In the genomic region with DNA sequence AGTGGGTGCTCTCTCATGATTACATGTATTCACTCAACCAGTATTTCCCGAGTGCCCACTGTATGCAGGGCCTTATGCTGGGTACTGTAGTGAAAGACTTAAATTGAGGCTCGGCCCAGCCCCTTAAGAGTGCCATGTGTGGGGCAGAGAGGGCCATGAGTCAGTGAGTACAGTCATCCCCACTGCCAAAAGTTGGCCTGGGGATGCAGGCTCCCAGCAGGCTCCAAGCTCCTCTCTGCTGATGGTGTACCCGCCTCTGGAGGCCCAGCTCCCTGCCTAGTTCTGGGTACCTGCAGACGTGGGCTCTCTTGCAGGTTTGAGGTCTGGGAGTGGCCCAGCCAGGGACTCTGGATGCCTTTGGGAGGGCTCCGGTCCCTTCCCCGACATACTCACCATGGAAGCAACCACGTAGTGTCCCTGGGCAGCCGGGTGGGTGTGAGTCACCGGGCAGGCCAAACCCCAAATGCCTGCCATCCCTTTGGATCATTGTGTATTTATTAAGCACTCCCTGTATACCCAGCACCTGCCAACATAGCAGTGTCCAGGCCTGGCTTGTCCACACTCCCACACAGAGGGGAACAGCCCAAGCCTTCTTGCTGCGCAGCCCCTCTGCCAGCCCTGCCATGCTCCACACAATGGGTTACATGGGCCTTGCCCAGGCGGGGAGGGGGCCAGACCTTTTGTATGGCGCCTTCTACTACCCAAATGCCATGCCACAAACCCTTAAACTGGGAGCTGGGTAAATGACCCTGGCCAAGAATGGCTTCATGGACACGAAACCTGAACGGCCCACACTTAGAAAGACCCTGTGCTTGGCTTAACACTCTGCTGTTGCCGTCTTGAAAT, we compare ENCODE assay signal across 11 cellular contexts.
DNase-seq lines count a peak whose midpoint lies in the region; ATAC-seq and TF ChIP-seq lines count a peak whose summit lies in the region.
"Had no signal": no experiment of that assay in that cellular context is flagged by ENCODE, and none has a peak within 500 bp of the region (broad histone marks: within the 10 kb centered on the region; RNA-seq: fewer than 3 reads in every experiment).

No MANE protein-coding gene starts in this region.

- no peak for TF ChIP-seq POLR2A in HCT116 (IDR thresholded peaks at IDR 0.05; ENCODE audit: borderline replicate concordance, extremely low read depth, insufficient read depth, insufficient read length)

- peak; percentile 7 for DNase-seq in HCT116 (ENCODE audit: low read depth, low spot score)
- DNase-seq in RPMI7951 (ENCODE audit: low read depth): peak; percentile 87
- DNase-seq in stimulated activated effector memory CD8-positive, alpha-beta T cell treated with anti-CD3 and anti-CD28 coated beads, Interleukin-12 subunit alpha, Interleukin-12 subunit beta, amount 100 ng/mL, for 72 hours (ENCODE audit: low spot score in 2 of 2): no peak
- no peak for DNase-seq in NCI-H146 (lab: John Stamatoyannopoulos, UW)
- no peak for DNase-seq in DMS79 (lab: John Stamatoyannopoulos, UW)
- DNase-seq: NCI-H1694 had no signal

- RAD21 ChIA-PET in HCT116 (lab: Charles Lee; ENCODE audit: low non-redundant PET in 1 of 2, low total read pairs in 2 of 2, uncharacterized antibody in 2 of 2, unreplicated experiment in 2 of 2): no interaction called here

- ATAC-seq in HCT116: peak; percentile 65
- ATAC-seq in esophagus mucosa: peak; percentile 31
- peak; percentile 3 for ATAC-seq in stimulated activated effector memory CD8-positive, alpha-beta T cell treated with anti-CD3 and anti-CD28 coated beads, Interleukin-12 subunit alpha, Interleukin-12 subunit beta, amount 100 ng/mL, for 72 hours
- no peak for ATAC-seq in HG02840 (IDR thresholded peaks at IDR 0.05; ENCODE audit: low FRiP score, unreplicated experiment)
- ATAC-seq: Right ventricle myocardium inferior had no signal

- no peak overlapping the region for H3K9ac ChIP-seq in HCT116 (ENCODE audit: low read length)

- no peak overlapping the region for H2AFZ ChIP-seq in HCT116 (ENCODE audit: low read depth, low read length, poor library complexity, severe bottlenecking)

- H3K27ac ChIP-seq in HCT116 (ENCODE audit: low read depth, low read length): no peak overlapping the region
- H3K27ac ChIP-seq: tibial nerve had no signal

- peak overlapping the region; percentile 31 for H3K4me3 Mint-ChIP-seq in stimulated activated effector memory CD8-positive, alpha-beta T cell treated with anti-CD3 and anti-CD28 coated beads, Interleukin-12 subunit alpha, Interleukin-12 subunit beta, amount 100 ng/mL, for 72 hours
- H3K4me3 Mint-ChIP-seq: activated CD4-positive, alpha-beta memory T cell treated with anti-CD3 and anti-CD28 coated beads for 36 hours had no signal

- POLR2A ChIA-PET in HCT116 (lab: Charles Lee): no interaction called here

- H3K4me2 ChIP-seq in HCT116 (ENCODE audit: low read length): no peak overlapping the region

- H3K9me2 ChIP-seq in HCT116 (ENCODE audit: insufficient read depth): no peaks in the 10 kb centered on the region

- intact Hi-C loops in HCT116 (cut with micrococcal nuclease): loop anchor here (10.0 kb wide), 1 partner anchor 151 kb away; no protein-coding TSS in a partner anchor

- H3K4me3 ChIP-seq in HCT116 (replicated peaks in 1 of 2; ENCODE audit: low read depth in 1 of 2, low read length in 2 of 2): no peak overlapping the region
- H3K4me3 ChIP-seq: tibial nerve had no signal

- no peak for TF ChIP-seq CTCF in HCT116 (IDR thresholded peaks at IDR 0.05 in 2 of 3, conservative IDR thresholded peaks at IDR 0.05 in 1 of 3; ENCODE audit: borderline replicate concordance in 1 of 3, insufficient read depth in 1 of 3, low read depth in 2 of 3, low read length in 2 of 3)

- no peaks in the 10 kb centered on the region for H3K9me3 Mint-ChIP-seq in stimulated activated effector memory CD8-positive, alpha-beta T cell treated with anti-CD3 and anti-CD28 coated beads, Interleukin-12 subunit alpha, Interleukin-12 subunit beta, amount 100 ng/mL, for 72 hours
- H3K9me3 Mint-ChIP-seq: activated CD4-positive, alpha-beta memory T cell treated with anti-CD3 and anti-CD28 coated beads for 36 hours had no signal

- no peaks in the 10 kb centered on the region for H3K27me3 ChIP-seq in HCT116 (ENCODE audit: insufficient read depth, low read length)
- H3K27me3 ChIP-seq: tibial nerve had no signal

- CTCF ChIA-PET in HCT116 (lab: Charles Lee): no interaction called here

- BruUV-seq in HCT116 (replicated peaks; lab: Mats Ljungman, UMichigan): no TSS peak

- H3K9me3 ChIP-seq in HCT116 (ENCODE audit: control insufficient read depth in 1 of 2, insufficient read depth in 1 of 2, low read depth in 1 of 2, low read length in 2 of 2): no peaks in the 10 kb centered on the region
- H3K9me3 ChIP-seq: tibial nerve had no signal

- no peak for TF ChIP-seq RAD21 in HCT116 (IDR thresholded peaks at IDR 0.05; ENCODE audit: low read depth)

- no peaks in the 10 kb centered on the region for H3K79me2 ChIP-seq in HCT116 (ENCODE audit: insufficient read depth, low read length)

- peaks cover 11 to 13% of the 10 kb centered on the region in 2 experiments; a peak in 3 of 4 replicates for H3K4me1 ChIP-seq in HCT116 (ENCODE audit: control insufficient read depth in 1 of 2, insufficient read depth in 2 of 2, low read length in 2 of 2)

- H3K4me1 Mint-ChIP-seq in stimulated activated effector memory CD8-positive, alpha-beta T cell treated with anti-CD3 and anti-CD28 coated beads, Interleukin-12 subunit alpha, Interleukin-12 subunit beta, amount 100 ng/mL, for 72 hours: peaks cover 29% of the 10 kb centered on the region

- no peaks in the 10 kb centered on the region for H4K20me1 ChIP-seq in HCT116 (ENCODE audit: insufficient read depth)

- H3K27ac Mint-ChIP-seq in stimulated activated effector memory CD8-positive, alpha-beta T cell treated with anti-CD3 and anti-CD28 coated beads, Interleukin-12 subunit alpha, Interleukin-12 subunit beta, amount 100 ng/mL, for 72 hours: peak overlapping the region; percentile 43
- H3K27ac Mint-ChIP-seq: activated CD4-positive, alpha-beta memory T cell treated with anti-CD3 and anti-CD28 coated beads for 36 hours had no signal

- no peaks in the 10 kb centered on the region for H3K36me3 ChIP-seq in HCT116 (ENCODE audit: control insufficient read depth in 1 of 2, insufficient read depth in 2 of 2, low read length in 2 of 2)
- H3K36me3 ChIP-seq: tibial nerve had no signal

- H3K36me3 Mint-ChIP-seq in stimulated activated effector memory CD8-positive, alpha-beta T cell treated with anti-CD3 and anti-CD28 coated beads, Interleukin-12 subunit alpha, Interleukin-12 subunit beta, amount 100 ng/mL, for 72 hours: no peaks in the 10 kb centered on the region
- H3K36me3 Mint-ChIP-seq: activated CD4-positive, alpha-beta memory T cell treated with anti-CD3 and anti-CD28 coated beads for 36 hours had no signal

TF ChIP-seq in HCT116, 20 proteins besides CTCF, POLR2A, EP300 and RAD21:
- TF ChIP-seq JUND (IDR thresholded peaks at IDR 0.05): peak; percentile 54; the same call in 1 of the 2 replicates
- no peak for TF ChIP-seq SRF (IDR thresholded peaks at IDR 0.05; ENCODE audit: low read depth)
- TF ChIP-seq, protein P1, sequence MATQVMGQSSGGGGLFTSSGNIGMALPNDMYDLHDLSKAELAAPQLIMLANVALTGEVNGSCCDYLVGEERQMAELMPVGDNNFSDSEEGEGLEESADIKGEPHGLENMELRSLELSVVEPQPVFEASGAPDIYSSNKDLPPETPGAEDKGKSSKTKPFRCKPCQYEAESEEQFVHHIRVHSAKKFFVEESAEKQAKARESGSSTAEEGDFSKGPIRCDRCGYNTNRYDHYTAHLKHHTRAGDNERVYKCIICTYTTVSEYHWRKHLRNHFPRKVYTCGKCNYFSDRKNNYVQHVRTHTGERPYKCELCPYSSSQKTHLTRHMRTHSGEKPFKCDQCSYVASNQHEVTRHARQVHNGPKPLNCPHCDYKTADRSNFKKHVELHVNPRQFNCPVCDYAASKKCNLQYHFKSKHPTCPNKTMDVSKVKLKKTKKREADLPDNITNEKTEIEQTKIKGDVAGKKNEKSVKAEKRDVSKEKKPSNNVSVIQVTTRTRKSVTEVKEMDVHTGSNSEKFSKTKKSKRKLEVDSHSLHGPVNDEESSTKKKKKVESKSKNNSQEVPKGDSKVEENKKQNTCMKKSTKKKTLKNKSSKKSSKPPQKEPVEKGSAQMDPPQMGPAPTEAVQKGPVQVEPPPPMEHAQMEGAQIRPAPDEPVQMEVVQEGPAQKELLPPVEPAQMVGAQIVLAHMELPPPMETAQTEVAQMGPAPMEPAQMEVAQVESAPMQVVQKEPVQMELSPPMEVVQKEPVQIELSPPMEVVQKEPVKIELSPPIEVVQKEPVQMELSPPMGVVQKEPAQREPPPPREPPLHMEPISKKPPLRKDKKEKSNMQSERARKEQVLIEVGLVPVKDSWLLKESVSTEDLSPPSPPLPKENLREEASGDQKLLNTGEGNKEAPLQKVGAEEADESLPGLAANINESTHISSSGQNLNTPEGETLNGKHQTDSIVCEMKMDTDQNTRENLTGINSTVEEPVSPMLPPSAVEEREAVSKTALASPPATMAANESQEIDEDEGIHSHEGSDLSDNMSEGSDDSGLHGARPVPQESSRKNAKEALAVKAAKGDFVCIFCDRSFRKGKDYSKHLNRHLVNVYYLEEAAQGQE (IDR thresholded peaks at IDR 0.05; ENCODE audit: low read depth): no peak
- peak; percentile 10; the same call in 1 of the 2 replicates for TF ChIP-seq POLR2AphosphoS5 (IDR thresholded peaks at IDR 0.05; ENCODE audit: low read depth, low read length)
- TF ChIP-seq, protein P2, sequence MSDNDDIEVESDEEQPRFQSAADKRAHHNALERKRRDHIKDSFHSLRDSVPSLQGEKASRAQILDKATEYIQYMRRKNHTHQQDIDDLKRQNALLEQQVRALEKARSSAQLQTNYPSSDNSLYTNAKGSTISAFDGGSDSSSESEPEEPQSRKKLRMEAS (IDR thresholded peaks at IDR 0.05): 0 out of 2 replicates have a peak, but pooled peaks have one; percentile 28
- peak; percentile 6; the same call in 1 of the 2 replicates for TF ChIP-seq SP1 (IDR thresholded peaks at IDR 0.05; ENCODE audit: low read depth)
- TF ChIP-seq CBX3 (IDR thresholded peaks at IDR 0.05; ENCODE audit: low read depth): no peak
- peak; percentile 76 for TF ChIP-seq FOSL1 (IDR thresholded peaks at IDR 0.05; ENCODE audit: low read depth)
TF ChIP-seq in HCT116: peak in this region for 5.

Comparison
In these comparisons a context has a peak if more than half of its experiments do, and no peak if none do; other contexts are left out.
1. DNase-seq: peak in HCT116 (single experiment) and RPMI7951 (single experiment); none in stimulated activated effector memory CD8-positive, alpha-beta T cell treated with anti-CD3 and anti-CD28 coated beads, Interleukin-12 subunit alpha, Interleukin-12 subunit beta, amount 100 ng/mL, for 72 hours (0 of 2), NCI-H146 (single experiment) and DMS79 (single experiment).